Comparison of ENCODE assay signal across 9 cellular contexts in genomic region chr19:47610546-47610894, GRCh38. TPM values are rescaled to one million over a fixed set of nuclear protein-coding genes. Genes with fewer than 3 reads are reported as not detected.
DNase-seq lines count a peak whose midpoint lies in the region; ATAC-seq and TF ChIP-seq lines count a peak whose summit lies in the region.
"Had no signal": no experiment of that assay in that cellular context is flagged by ENCODE, and none has a peak within 500 bp of the region (broad histone marks: within the 10 kb centered on the region; RNA-seq: fewer than 3 reads in every experiment).

No MANE protein-coding gene starts in this region.

- H3K4me3 ChIP-seq in H7 (ENCODE audit: insufficient read depth, low read depth, low read length) (peak overlapping the region; percentile 79), gastroesophageal sphincter (peak overlapping the region; percentile 70 to 97), skeletal muscle tissue (ENCODE audit: low read length in 3 of 3) (peak overlapping the region; percentile 63 to 77 (median 75))

- no peaks in the 10 kb centered on the region for H3K27me3 Mint-ChIP-seq in activated B cell treated with CpG ODN at 0.5 μM for 24 hours

- peaks cover 8% of the 10 kb centered on the region for H3K36me3 Mint-ChIP-seq in activated B cell treated with CpG ODN at 0.5 μM for 24 hours (ENCODE audit: low read depth)

- H3K4me3 Mint-ChIP-seq in activated B cell treated with CpG ODN at 0.5 μM for 24 hours: peak overlapping the region; percentile 64

- H3K27ac ChIP-seq in gastroesophageal sphincter (peak overlapping the region; percentile 96 to 99 (median 98)), skeletal muscle tissue (ENCODE audit: low read depth, low read length) (peak overlapping the region; percentile 88)

- H3K36me3 ChIP-seq in H7 (replicated peaks; ENCODE audit: control insufficient read depth, insufficient read depth, low read length): peaks cover 1% of the 10 kb centered on the region; the same call in 1 of the 2 replicates
- no peaks in the 10 kb centered on the region for H3K36me3 ChIP-seq in gastroesophageal sphincter
- peaks cover 0 to 2% (median 0%) of the 10 kb centered on the region in 3 donors for H3K36me3 ChIP-seq in skeletal muscle tissue (ENCODE audit: control insufficient read depth in 3 of 3, insufficient read depth in 3 of 3, low read length in 3 of 3)

- no peak for TF ChIP-seq POLR2A in gastroesophageal sphincter (IDR thresholded peaks at IDR 0.05)

- peaks cover 41% of the 10 kb centered on the region for H3K4me1 Mint-ChIP-seq in activated B cell treated with CpG ODN at 0.5 μM for 24 hours

- CTCF ChIA-PET in activated B cell treated with CpG ODN at 0.5 μM for 24 hours (lab: Charles Lee): interaction anchor here (0.7 to 1.3 kb wide), 2 partner anchors 10 to 11 kb away, joined by 3 read pairs; no protein-coding TSS in a partner anchor

- no peak for TF ChIP-seq EP300 in gastroesophageal sphincter (IDR thresholded peaks at IDR 0.05)

- H3K9ac ChIP-seq in skeletal muscle tissue (ENCODE audit: low read depth in 1 of 3, low read length in 3 of 3): peak overlapping the region; percentile 80 to 84 (median 83)

- DNase-seq in H7: no peak
- DNase-seq in activated B cell treated with CpG ODN at 0.5 μM for 24 hours: no peak
- DNase-seq in CD1c-positive myeloid dendritic cell (ENCODE audit: extremely low spot score): no peak
- DNase-seq in HT-29 (ENCODE audit: low spot score): no peak
- DNase-seq in DMS79 treated with DMSO at 0.1 percent for 48 hours (lab: John Stamatoyannopoulos, UW): no peak

- TF ChIP-seq CTCF in activated B cell treated with CpG ODN at 0.5 μM for 24 hours (IDR thresholded peaks at IDR 0.05) (no peak), gastroesophageal sphincter (IDR thresholded peaks at IDR 0.05) (no peak)

- POLR2A ChIA-PET in activated B cell treated with CpG ODN at 0.5 μM for 24 hours (lab: Charles Lee): interaction anchor here (0.5 to 1.9 kb wide), 9 partner anchors 10 to 1093 kb away, joined by 3 to 25 read pairs (median 5); partner anchors contain the start of genes KPTN and NAPA

- no CpG with 5 or more reads among the region's 2 CpGs for WGBS in gastroesophageal sphincter (ENCODE audit: low coverage in 1 of 2), 2 donors

- H3K4me1 ChIP-seq in gastroesophageal sphincter: peaks cover 3 to 64% (median 36%) of the 10 kb centered on the region in 3 donors
- peaks cover 33 to 47% (median 37%) of the 10 kb centered on the region in 3 donors for H3K4me1 ChIP-seq in skeletal muscle tissue (ENCODE audit: control insufficient read depth in 3 of 3, insufficient read depth in 3 of 3, low read length in 3 of 3)

- ATAC-seq in activated B cell treated with CpG ODN at 0.5 μM for 24 hours (ENCODE audit: low read depth): no peak
- ATAC-seq in gastroesophageal sphincter: no peak
- no peak for ATAC-seq in GM18498 (IDR thresholded peaks at IDR 0.05; ENCODE audit: unreplicated experiment)

- H3K27me3 ChIP-seq in H7 (ENCODE audit: control insufficient read depth, insufficient read depth, low read length): no peaks in the 10 kb centered on the region
- H3K27me3 ChIP-seq in gastroesophageal sphincter: no peaks in the 10 kb centered on the region
- no peaks in the 10 kb centered on the region for H3K27me3 ChIP-seq in skeletal muscle tissue (ENCODE audit: control insufficient read depth in 3 of 3, insufficient read depth in 3 of 3, low read length in 3 of 3)

- intact Hi-C loops in activated B cell treated with CpG ODN at 0.5 μM for 24 hours (cut with micrococcal nuclease): no loop called here

- H3K9me3 Mint-ChIP-seq in activated B cell treated with CpG ODN at 0.5 μM for 24 hours: peaks cover 2% of the 10 kb centered on the region

- no peaks in the 10 kb centered on the region for H3K9me3 ChIP-seq in gastroesophageal sphincter
- H3K9me3 ChIP-seq in skeletal muscle tissue (ENCODE audit: control insufficient read depth in 3 of 3, low read length in 3 of 3): no peaks in the 10 kb centered on the region

- H3K27ac Mint-ChIP-seq in activated B cell treated with CpG ODN at 0.5 μM for 24 hours: peak overlapping the region; percentile 50

RNA-seq across cellular contexts. Expression of gene BICRA, which starts 1.6 kb away (rescaled TPM):
- total RNA-seq in H7 (2014; rRNA removed; shearing (Covaris generic)): 3.4 and 8.5 TPM in 2 replicates
- total RNA-seq in activated B cell treated with CpG ODN at 0.5 μM for 24 hours (15.9 and 16.0 TPM in 2 replicates), gastroesophageal sphincter (10 to 100 TPM in 2 of 4 donors, 1 to 10 TPM in 2; 6.5 to 29.1 (median 11.5) TPM), skeletal muscle tissue (3.7 TPM)
- total RNA-seq in HT-29 (2014; rRNA removed; shearing (Covaris generic)): 2.6 and 5.2 TPM in 2 replicates

RNA-seq across cellular contexts. Expression of gene ZNF541, which starts 37.6 kb away (rescaled TPM):
- total RNA-seq in H7 (2014; rRNA removed; shearing (Covaris generic)): not detected in 2 replicates
- total RNA-seq in activated B cell treated with CpG ODN at 0.5 μM for 24 hours (not detected in 2 replicates), gastroesophageal sphincter (under 1 TPM in 1 of 4 donors, not detected in 3; 0.05 TPM), skeletal muscle tissue (not detected)
- total RNA-seq in HT-29 (2014; rRNA removed; shearing (Covaris generic)): not detected in 2 replicates
- total RNA-seq: renal cortical epithelial cell had no signal
